In genomic region chr7:33043875-33044718, GRCh38 we compare ENCODE assay signal across 1 cellular context.
TF ChIP-seq lines count a peak whose summit lies in the region.

No MANE protein-coding gene starts in this region.

TF ChIP-seq in liver, 16 proteins besides CTCF, POLR2A, EP300 and RAD21 (continued from another document):
- TF ChIP-seq MAX (IDR thresholded peaks at IDR 0.05) = peak; percentile 17
- TF ChIP-seq NR2F2 (IDR thresholded peaks at IDR 0.05) = no peak
- TF ChIP-seq GABPA (IDR thresholded peaks at IDR 0.05 in 1 of 2, conservative IDR thresholded peaks at IDR 0.05 in 1 of 2) = no peak
- peak; percentile 31 to 43 for TF ChIP-seq JUND (IDR thresholded peaks at IDR 0.05)
- peak; percentile 30 for TF ChIP-seq ATF3 (IDR thresholded peaks at IDR 0.05)
- TF ChIP-seq YY1 (IDR thresholded peaks at IDR 0.05) = peak; percentile 76
- TF ChIP-seq SP1 (IDR thresholded peaks at IDR 0.05) = peak; percentile 99
- no peak for TF ChIP-seq FOXA1 (IDR thresholded peaks at IDR 0.05)
- TF ChIP-seq ZBTB33 (IDR thresholded peaks at IDR 0.05) = no peak
- no peak for TF ChIP-seq TAF1 (conservative IDR thresholded peaks at IDR 0.05)
- peak; percentile 90 for TF ChIP-seq HNF4G (IDR thresholded peaks at IDR 0.05)
